In genomic region chr1:204499511-204500468, GRCh38 we compare ENCODE assay signal across 15 cellular contexts.
"Had no signal": no experiment of that assay in that cellular context is flagged by ENCODE, and none has a peak within 500 bp of the region (broad histone marks: within the 10 kb centered on the region; RNA-seq: fewer than 3 reads in every experiment).

No MANE protein-coding gene starts in this region.

- H3K27me3 Mint-ChIP-seq: activated naive CD8-positive, alpha-beta T cell treated with anti-CD3 and anti-CD28 coated beads, Interleukin-2, amount 50 U/mL, for 24 hours had no signal

- H3K4me3 ChIP-seq: lung, pancreas had no signal

- H3K27me3 ChIP-seq: pancreas had no signal

- H3K4me3 Mint-ChIP-seq: activated naive CD8-positive, alpha-beta T cell treated with anti-CD3 and anti-CD28 coated beads, Interleukin-2, amount 50 U/mL, for 24 hours; dendritic cell treated with granulocyte-macrophage colony-stimulating factor and Interleukin-4, amounts not matched to agents 40 ng/mL and 50 ng/mL, for 4 days; T-helper 2 cell treated with Interferon-gamma antibody and Interleukin-4, amounts not matched to agents 5 μg/mL and 100 μg/mL, for 36 hours had no signal

- H3K36me3 ChIP-seq: pancreas had no signal

- H3K9me3 Mint-ChIP-seq: activated naive CD8-positive, alpha-beta T cell treated with anti-CD3 and anti-CD28 coated beads, Interleukin-2, amount 50 U/mL, for 24 hours; dendritic cell treated with granulocyte-macrophage colony-stimulating factor and Interleukin-4, amounts not matched to agents 40 ng/mL and 50 ng/mL, for 4 days; T-helper 2 cell treated with Interferon-gamma antibody and Interleukin-4, amounts not matched to agents 5 μg/mL and 100 μg/mL, for 36 hours had no signal

- H3K9me3 ChIP-seq: pancreas had no signal

- ATAC-seq: activated CD4-positive, CD25-positive, alpha-beta regulatory T cell treated with anti-CD3 and anti-CD28 coated beads, Interleukin-2, amount 50 U/mL, for 24 hours; activated naive CD8-positive, alpha-beta T cell treated with anti-CD3 and anti-CD28 coated beads, Interleukin-2, amount 50 U/mL, for 24 hours; foreskin keratinocyte; pancreas had no signal

- H3K4me1 ChIP-seq: foreskin keratinocyte had no signal

- DNase-seq: activated CD4-positive, alpha-beta T cell treated with anti-CD3 and anti-CD28 coated beads, Interleukin-2, amount 50 U/mL, for 4 hours; activated naive CD4-positive, alpha-beta T cell treated with Interleukin-2 at 50 U/mL for 16 hours; activated naive CD8-positive, alpha-beta T cell treated with anti-CD3 and anti-CD28 coated beads, Interleukin-2, amount 50 U/mL, for 24 hours; activated T-cell treated with anti-CD3 and anti-CD28 coated beads for 4 hours; aorta; cerebellar nuclear complex; effector memory CD4-positive, alpha-beta T cell; foreskin keratinocyte; midbrain; pancreas; stimulated activated CD4-positive, alpha-beta T cell treated with anti-CD3 and anti-CD28 coated beads, Interleukin-1b, Interleukin-23, amount 100 ng/mL, for 48 hours had no signal

- H3K27ac ChIP-seq: foreskin keratinocyte, pancreas had no signal

- H3K27ac Mint-ChIP-seq: activated naive CD8-positive, alpha-beta T cell treated with anti-CD3 and anti-CD28 coated beads, Interleukin-2, amount 50 U/mL, for 24 hours; dendritic cell treated with granulocyte-macrophage colony-stimulating factor and Interleukin-4, amounts not matched to agents 40 ng/mL and 50 ng/mL, for 4 days; T-helper 2 cell treated with Interferon-gamma antibody and Interleukin-4, amounts not matched to agents 5 μg/mL and 100 μg/mL, for 36 hours had no signal
